8 cellular contexts compared by ENCODE assay signal in genomic region chr3:140942221-140943104, GRCh38. TPM values are rescaled to one million over a fixed set of nuclear protein-coding genes. Genes with fewer than 3 reads are reported as not detected.
DNase-seq lines count a peak whose midpoint lies in the region; ATAC-seq and TF ChIP-seq lines count a peak whose summit lies in the region.

No MANE protein-coding gene starts in this region.

- H3K9me3 ChIP-seq in Caco-2 (no peaks in the 10 kb centered on the region), RWPE2 (ENCODE audit: severe bottlenecking) (no peaks in the 10 kb centered on the region), trophoblast cell (ENCODE audit: insufficient read depth, low read depth, low read length) (no peaks in the 10 kb centered on the region), vagina (no peaks in the 10 kb centered on the region)

- H3K4ac ChIP-seq in trophoblast cell (ENCODE audit: low read depth, low read length), result peak overlapping the region; percentile 84

- H3K9me3 Mint-ChIP-seq in Caco-2 (ENCODE audit: unreplicated experiment), result no peaks in the 10 kb centered on the region
- peaks cover 3% of the 10 kb centered on the region for H3K9me3 Mint-ChIP-seq in activated naive CD8-positive, alpha-beta T cell treated with anti-CD3 and anti-CD28 coated beads for 36 hours

- DNase-seq in Caco-2 (peak; percentile 72 to 74), RWPE2 (ENCODE audit: low spot score) (peak; percentile 69), cardiac septum (ENCODE audit: low spot score) (peak; percentile 86), trophoblast cell (peak; percentile 30 to 62), vagina (ENCODE audit: extremely low spot score in 2 of 2) (no peak)
- peak; percentile 47 for DNase-seq in activated naive CD8-positive, alpha-beta T cell treated with anti-CD3 and anti-CD28 coated beads for 36 hours

- H3K4me1 ChIP-seq in Caco-2 (peaks cover 39% of the 10 kb centered on the region), RWPE2 (ENCODE audit: insufficient read depth, poor library complexity, severe bottlenecking) (peaks cover 21% of the 10 kb centered on the region), trophoblast cell (ENCODE audit: control insufficient read depth in 1 of 2, insufficient read depth in 2 of 2, low read length in 2 of 2) (no peaks in the 10 kb centered on the region), vagina (peaks cover 33% of the 10 kb centered on the region)

- ATAC-seq in GM19452 (IDR thresholded peaks at IDR 0.05; ENCODE audit: unreplicated experiment) (peak; percentile 46), HG03575 (IDR thresholded peaks at IDR 0.05; ENCODE audit: extremely low read depth, insufficient number of reproducible peaks, low FRiP score, unreplicated experiment) (peak; percentile 31), RWPE2 (ENCODE audit: low read depth) (peak; percentile 58)

- peak overlapping the region; percentile 86 for H2BK5ac ChIP-seq in trophoblast cell (ENCODE audit: low read depth, low read length, poor library complexity)

- no peak for TF ChIP-seq CTCF in Caco-2 (IDR thresholded peaks at IDR 0.05; ENCODE audit: insufficient read depth in 1 of 2, low read depth in 1 of 2, low read length in 1 of 2, severe bottlenecking in 1 of 2, unreplicated experiment in 1 of 2)
- TF ChIP-seq CTCF in RWPE2 (IDR thresholded peaks at IDR 0.05; ENCODE audit: poor library complexity, severe bottlenecking), result no peak
- TF ChIP-seq CTCF in vagina (IDR thresholded peaks at IDR 0.05), result no peak

- peaks cover 7% of the 10 kb centered on the region for H3K79me1 ChIP-seq in trophoblast cell (ENCODE audit: low read length)

- H3K27ac ChIP-seq in RWPE2 (ENCODE audit: poor library complexity, severe bottlenecking) (peak overlapping the region; percentile 63), trophoblast cell (ENCODE audit: low read depth, low read length) (peak overlapping the region; percentile 88), vagina (peak overlapping the region; percentile 97)

- WGBS in trophoblast cell (ENCODE audit: extremely low coverage, insufficient coverage, insufficient read length), result no CpG with 5 or more reads among the region's 56 CpGs

- peaks cover 7% of the 10 kb centered on the region for H3K79me2 ChIP-seq in trophoblast cell (ENCODE audit: control insufficient read depth, insufficient read depth, low read length, poor library complexity)

- peak overlapping the region; percentile 97 for H4K8ac ChIP-seq in trophoblast cell (ENCODE audit: low read depth, low read length)

- H3K14ac ChIP-seq in trophoblast cell (ENCODE audit: low read length), result peak overlapping the region; percentile 96

- peak overlapping the region; percentile 94 for H3K18ac ChIP-seq in trophoblast cell (ENCODE audit: low read length)

- H3K36me3 Mint-ChIP-seq in Caco-2 (ENCODE audit: insufficient read depth, unreplicated experiment), result peaks cover 37% of the 10 kb centered on the region
- H3K36me3 Mint-ChIP-seq in activated naive CD8-positive, alpha-beta T cell treated with anti-CD3 and anti-CD28 coated beads for 36 hours, result peaks cover 23% of the 10 kb centered on the region

- peak overlapping the region; percentile 81 for H4K91ac ChIP-seq in trophoblast cell (ENCODE audit: low read depth, low read length)

- H2BK120ac ChIP-seq in trophoblast cell (ENCODE audit: insufficient read depth, low read length, poor library complexity), result peak overlapping the region; percentile 88

- H3K23ac ChIP-seq in trophoblast cell (ENCODE audit: low read length), result no peak overlapping the region

- no peaks in the 10 kb centered on the region for H3K27me3 ChIP-seq in Caco-2 (replicated peaks; ENCODE audit: control insufficient read depth, insufficient read depth, low read length)
- no peaks in the 10 kb centered on the region for H3K27me3 ChIP-seq in RWPE2 (ENCODE audit: insufficient read depth, poor library complexity, severe bottlenecking)
- no peaks in the 10 kb centered on the region for H3K27me3 ChIP-seq in trophoblast cell (ENCODE audit: insufficient read depth, low read length)
- H3K27me3 ChIP-seq in vagina, result no peaks in the 10 kb centered on the region

- CTCF ChIA-PET in Caco-2 (lab: Charles Lee), result interaction anchor here (2.4 kb wide), 1 partner anchor 20 kb away, joined by 7 read pairs; no protein-coding TSS in a partner anchor

- POLR2A ChIA-PET in Caco-2 (lab: Charles Lee), result interaction anchor here (0.6 to 2.1 kb wide), 3 partner anchors 10 to 289 kb away, joined by 4 to 22 read pairs (median 11); partner anchors contain the start of gene PXYLP1

- H3K4me3 ChIP-seq in Caco-2 (ENCODE audit: low read depth, low read length) (peak overlapping the region; percentile 94), RWPE2 (ENCODE audit: severe bottlenecking) (peak overlapping the region; percentile 54), trophoblast cell (ENCODE audit: low read depth, low read length) (peak overlapping the region; percentile 97), vagina (peak overlapping the region; percentile 73 to 91)

- BruUV-seq in Caco-2 (replicated peaks; lab: Mats Ljungman, UMichigan), result no TSS peak

- H2BK12ac ChIP-seq in trophoblast cell (ENCODE audit: low read length), result peak overlapping the region; percentile 50

- peak overlapping the region; percentile 95 for H3K9ac ChIP-seq in trophoblast cell (ENCODE audit: low read length)

- peak overlapping the region; percentile 91 for H3K4me2 ChIP-seq in trophoblast cell (ENCODE audit: low read length)

- H3K36me3 ChIP-seq in Caco-2 (ENCODE audit: control insufficient read depth, insufficient read depth, low read length) (no peaks in the 10 kb centered on the region), RWPE2 (ENCODE audit: low read depth) (peaks cover 20% of the 10 kb centered on the region), trophoblast cell (ENCODE audit: control insufficient read depth in 1 of 2, insufficient read depth in 2 of 2, low read length in 2 of 2) (no peaks in the 10 kb centered on the region), vagina (no peaks in the 10 kb centered on the region)

- peak overlapping the region; percentile 97 for H3K27ac Mint-ChIP-seq in Caco-2 (ENCODE audit: unreplicated experiment)
- peak overlapping the region; percentile 96 for H3K27ac Mint-ChIP-seq in activated naive CD8-positive, alpha-beta T cell treated with anti-CD3 and anti-CD28 coated beads for 36 hours

- peak overlapping the region; percentile 92 for H4K12ac ChIP-seq in trophoblast cell (ENCODE audit: low read depth, low read length)

- H2AFZ ChIP-seq in trophoblast cell (ENCODE audit: insufficient read depth, low read length, poor library complexity), result peak overlapping the region; percentile 98

- no peak for TF ChIP-seq POLR2A in vagina (IDR thresholded peaks at IDR 0.05)

- peak overlapping the region; percentile 30 for H2AK5ac ChIP-seq in trophoblast cell (ENCODE audit: low read length)

- intact Hi-C loops in Caco-2 (cut with micrococcal nuclease; ENCODE audit: unreplicated experiment) (loop anchor here (2.0 kb wide), 1 partner anchor 30 kb away; no protein-coding TSS in a partner anchor), cardiac septum (cut with DNase I) (no loop called here), vagina (cut with DNase I) (no loop called here)

- no peaks in the 10 kb centered on the region for H3K27me3 Mint-ChIP-seq in Caco-2 (ENCODE audit: insufficient read depth, unreplicated experiment)
- no peaks in the 10 kb centered on the region for H3K27me3 Mint-ChIP-seq in activated naive CD8-positive, alpha-beta T cell treated with anti-CD3 and anti-CD28 coated beads for 36 hours

- peaks cover 18% of the 10 kb centered on the region for H3K4me1 Mint-ChIP-seq in Caco-2 (ENCODE audit: low read depth, unreplicated experiment)
- peaks cover 41% of the 10 kb centered on the region for H3K4me1 Mint-ChIP-seq in activated naive CD8-positive, alpha-beta T cell treated with anti-CD3 and anti-CD28 coated beads for 36 hours

- H3K4me3 Mint-ChIP-seq in Caco-2 (ENCODE audit: unreplicated experiment), result peak overlapping the region; percentile 89
- H3K4me3 Mint-ChIP-seq in activated naive CD8-positive, alpha-beta T cell treated with anti-CD3 and anti-CD28 coated beads for 36 hours, result peak overlapping the region; percentile 92

RNA-seq across cellular contexts. Expression of gene SLC25A36, which starts 0.8 kb away (rescaled TPM):
- total RNA-seq in Caco-2 (2022) (150 and 167 TPM in 2 replicates), cardiac septum (66.0 TPM), vagina (56.0 TPM)
- 10 to 100 TPM; 61.4 to 65.1 TPM for total RNA-seq in activated naive CD8-positive, alpha-beta T cell treated with anti-CD3 and anti-CD28 coated beads for 36 hours
- 30.9 and 31.9 TPM in 2 replicates for polyA plus RNA-seq in trophoblast cell (2013)

Comparison
In these comparisons a context has a peak if more than half of its experiments do, and no peak if none do; other contexts are left out.
1. DNase-seq: peak in Caco-2 (2 of 2), RWPE2 (single experiment), activated naive CD8-positive, alpha-beta T cell treated with anti-CD3 and anti-CD28 coated beads for 36 hours (single experiment), cardiac septum (single experiment) and trophoblast cell (2 of 2); none in vagina (0 of 2).
2. Peak in every context shown above with its lines, with median percentiles within 50 percentile points of each other: H3K4me3 ChIP-seq, ATAC-seq and H3K27ac ChIP-seq.